In genomic region chr7:77903597-77903996, GRCh38 we compare ENCODE assay signal across 8 cellular contexts.
DNase-seq lines count a peak whose midpoint lies in the region; ATAC-seq and TF ChIP-seq lines count a peak whose summit lies in the region.

No MANE protein-coding gene starts in this region.

- H3K4me1 ChIP-seq in Panc1 (ENCODE audit: control insufficient read depth, insufficient read depth, low read length) = no peaks in the 10 kb centered on the region

- POLR2A ChIA-PET in Panc1 (lab: Charles Lee) = interaction anchor here (0.6 kb wide), 1 partner anchor 36 kb away, joined by 18 read pairs; no protein-coding TSS in a partner anchor

- in situ Hi-C loops in Panc1 (cut with HindIII; ENCODE audit: low pct_unique_long_range_greater_than_20kb, low sequenced_read_pairs) = no loop called here

- CTCF ChIA-PET in Panc1 (lab: Charles Lee) = no interaction called here

- ATAC-seq in GM21723 (IDR thresholded peaks at IDR 0.05; ENCODE audit: unreplicated experiment) (peak; percentile 24), Panc1 (0 out of 2 replicates have a peak, but pooled peaks have one; percentile 63), GM21528 (IDR thresholded peaks at IDR 0.05; ENCODE audit: low FRiP score, unreplicated experiment) (no peak), HG02571 (IDR thresholded peaks at IDR 0.05; ENCODE audit: unreplicated experiment) (no peak), GM19452 (IDR thresholded peaks at IDR 0.05; ENCODE audit: unreplicated experiment) (no peak)

- DNase-seq in EH (ENCODE audit: low read depth) (peak; percentile 51), Panc1 (ENCODE audit: low read depth, low spot score) (no peak), iPS-NIHi11 (ENCODE audit: low spot score) (peak; percentile 14)
- DNase-seq in stimulated activated CD4-positive, alpha-beta T cell treated with anti-CD3 and anti-CD28 coated beads, Interleukin-4, amount 100 ng/mL, for 4 hours = no peak

- H3K9me3 ChIP-seq in Panc1 (ENCODE audit: control insufficient read depth, insufficient read depth, low read depth, low read length) = no peaks in the 10 kb centered on the region

- H3K27ac ChIP-seq in Panc1 (ENCODE audit: low read length) = no peak overlapping the region

- intact Hi-C loops in Panc1 (cut with micrococcal nuclease; ENCODE audit: unreplicated experiment) = no loop called here

- H3K36me3 ChIP-seq in Panc1 (ENCODE audit: control insufficient read depth, insufficient read depth, low read length) = no peaks in the 10 kb centered on the region; the same call in 1 of the 2 replicates

- no peaks in the 10 kb centered on the region for H3K27me3 ChIP-seq in Panc1 (ENCODE audit: control insufficient read depth, insufficient read depth, low read length)

- peak; percentile 48 for TF ChIP-seq CTCF in Panc1 (IDR thresholded peaks at IDR 0.05)

- H3K4me3 ChIP-seq in Panc1 (ENCODE audit: low read depth in 2 of 2, low read length in 2 of 2) = no peak overlapping the region

- no TSS peak for BruUV-seq in Panc1 (replicated peaks; lab: Mats Ljungman, UMichigan)

Comparison
In these comparisons a context has a peak if more than half of its experiments do, and no peak if none do; other contexts are left out.
1. DNase-seq: peak in EH (single experiment) and iPS-NIHi11 (single experiment); none in Panc1 (single experiment) and stimulated activated CD4-positive, alpha-beta T cell treated with anti-CD3 and anti-CD28 coated beads, Interleukin-4, amount 100 ng/mL, for 4 hours (0 of 2).
2. ATAC-seq: peak in GM21723 (single experiment) and Panc1 (single experiment); none in GM21528 (single experiment), HG02571 (single experiment) and GM19452 (single experiment).